21 cellular contexts compared by ENCODE assay signal in the genomic region with DNA sequence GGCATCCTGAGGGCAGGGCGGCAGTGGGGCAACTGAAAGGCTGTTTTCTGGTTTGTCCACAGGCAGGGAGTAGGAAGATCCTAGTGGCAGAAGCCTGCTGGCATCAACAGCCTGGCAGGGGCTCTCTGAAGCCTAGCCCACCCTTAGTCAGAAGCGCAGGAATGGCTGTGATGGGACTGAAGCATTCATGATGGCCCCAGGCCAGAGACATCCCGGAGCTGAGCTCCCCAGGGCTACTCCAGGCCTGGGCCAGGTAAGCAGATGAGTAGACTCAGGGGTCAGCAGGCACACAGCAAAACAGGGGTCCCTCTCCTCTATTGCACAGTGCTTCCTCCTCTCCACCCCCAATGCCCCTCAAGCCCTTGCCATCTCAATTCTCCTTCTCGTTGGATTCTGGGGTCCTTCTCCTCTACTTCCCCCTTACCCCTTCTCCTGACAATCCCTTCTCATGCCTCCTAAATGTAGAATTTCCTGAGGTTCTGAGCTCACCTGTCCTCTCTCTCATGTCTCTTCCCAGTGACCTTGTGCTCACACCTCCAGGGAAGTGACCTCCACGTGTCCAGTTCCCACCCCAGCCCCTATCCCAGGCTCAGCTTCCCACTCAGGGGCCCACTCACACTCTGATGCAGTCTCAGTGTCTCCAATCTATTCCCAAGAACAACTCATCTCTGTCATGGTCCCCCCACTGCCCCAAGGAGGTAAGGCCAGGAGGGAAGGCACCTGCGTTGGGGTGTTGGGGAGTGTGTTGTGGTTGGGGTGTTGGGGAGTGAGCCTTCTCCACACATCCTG.
"Had no signal": no experiment of that assay in that cellular context is flagged by ENCODE, and none has a peak within 500 bp of the region (broad histone marks: within the 10 kb centered on the region; RNA-seq: fewer than 3 reads in every experiment).

No MANE protein-coding gene starts in this region.

- ATAC-seq: effector memory CD8-positive, alpha-beta T cell; esophagus mucosa; foreskin keratinocyte; gastrocnemius medialis; gastroesophageal sphincter; heart left ventricle had no signal

- H3K4me3 ChIP-seq: colonic mucosa, dorsolateral prefrontal cortex, esophagus muscularis mucosa, esophagus squamous epithelium, gastrocnemius medialis, gastroesophageal sphincter, heart left ventricle had no signal

- H3K27me3 ChIP-seq: colonic mucosa, esophagus squamous epithelium, foreskin keratinocyte, gastrocnemius medialis had no signal

- H3K9me3 ChIP-seq: colonic mucosa, esophagus muscularis mucosa, esophagus squamous epithelium, gastrocnemius medialis, gastroesophageal sphincter, heart left ventricle had no signal

- H3K27ac ChIP-seq: colonic mucosa, dorsolateral prefrontal cortex, epithelial cell of prostate, esophagus muscularis mucosa, esophagus squamous epithelium, foreskin keratinocyte, gastrocnemius medialis, gastroesophageal sphincter, heart left ventricle had no signal

- H3K36me3 ChIP-seq: colonic mucosa, esophagus muscularis mucosa, esophagus squamous epithelium, gastrocnemius medialis, gastroesophageal sphincter, heart left ventricle had no signal

- H3K4me1 ChIP-seq: colonic mucosa, esophagus muscularis mucosa, esophagus squamous epithelium, foreskin keratinocyte, gastrocnemius medialis, gastroesophageal sphincter, heart left ventricle had no signal

- DNase-seq: colonic mucosa; cortex of kidney; dermis blood vessel endothelial cell; dorsolateral prefrontal cortex; effector CD4-positive, alpha-beta T cell; effector CD8-positive, alpha-beta T cell; effector memory CD4-positive, alpha-beta T cell; effector memory CD8-positive, alpha-beta T cell; endodermal cell; erythroblast; esophagus squamous epithelium; foreskin fibroblast; foreskin keratinocyte; foreskin melanocyte; gastrocnemius medialis; glutamatergic neuron; heart left ventricle had no signal
